Comparison of ENCODE assay signal across 19 cellular contexts in the genomic region with DNA sequence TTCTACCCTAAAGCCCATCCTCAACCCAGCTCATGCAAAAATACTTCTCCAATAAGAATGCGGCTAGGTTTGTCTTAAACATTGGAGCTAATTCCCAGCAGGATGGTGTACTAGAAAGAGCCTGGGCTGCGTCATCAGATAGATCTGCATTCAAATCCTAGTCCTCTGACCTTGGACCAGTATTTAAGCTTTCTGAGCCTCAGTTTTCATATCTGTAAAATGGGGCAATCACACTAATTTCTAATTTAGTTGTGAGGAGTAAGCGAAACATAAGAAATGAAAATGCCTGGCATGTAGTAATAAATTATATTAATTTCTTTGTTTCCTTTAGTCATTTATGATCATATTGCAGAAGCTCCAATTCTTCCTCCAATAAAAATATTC. TPM values are rescaled to one million over a fixed set of nuclear protein-coding genes. Genes with fewer than 3 reads are reported as not detected.
"Had no signal": no experiment of that assay in that cellular context is flagged by ENCODE, and none has a peak within 500 bp of the region (broad histone marks: within the 10 kb centered on the region; RNA-seq: fewer than 3 reads in every experiment).

No MANE protein-coding gene starts in this region.

- H3K36me3 Mint-ChIP-seq: natural killer cell treated with Interleukin-12 subunit alpha and Interleukin-12 subunit beta and Interleukin-15 and Interleukin-18, amount 100 ng/mL, for 72 hours; T-cell had no signal

- H3K27ac ChIP-seq: SJCRH30, upper lobe of right lung had no signal

- H3K9me3 ChIP-seq: gastroesophageal sphincter, SJCRH30, upper lobe of right lung had no signal

- H3K4me3 ChIP-seq: gastroesophageal sphincter, SJCRH30, skin epidermis, upper lobe of right lung had no signal

- ATAC-seq: activated T-helper 17 cell treated with anti-CD3 and anti-CD28 coated beads, Interleukin-2, amount 50 U/mL, for 72 hours; left lobe of liver; natural killer cell treated with Interleukin-12 subunit alpha and Interleukin-12 subunit beta and Interleukin-15 and Interleukin-18, amount 100 ng/mL, for 72 hours; stimulated activated naive CD8-positive, alpha-beta T cell treated with anti-CD3 and anti-CD28 coated beads, Interleukin-15, Interleukin-2, amounts not matched to agents 100 U/mL and 50 U/mL, for 24 hours; T-cell; upper lobe of right lung had no signal

- H3K9me3 Mint-ChIP-seq: activated CD4-positive, alpha-beta T cell treated with anti-CD3 and anti-CD28 coated beads, Interleukin-2, amount 10 ng/mL, durations not matched to agents 7 days and 5 days; activated T-helper 17 cell treated with anti-CD3 and anti-CD28 coated beads, Interleukin-2, amount 50 U/mL, for 72 hours; natural killer cell treated with Interleukin-12 subunit alpha and Interleukin-12 subunit beta and Interleukin-15 and Interleukin-18, amount 100 ng/mL, for 72 hours; T-cell had no signal

- H3K27ac Mint-ChIP-seq: activated CD4-positive, alpha-beta T cell treated with anti-CD3 and anti-CD28 coated beads, Interleukin-2, amount 10 ng/mL, durations not matched to agents 7 days and 5 days; activated T-helper 17 cell treated with anti-CD3 and anti-CD28 coated beads, Interleukin-2, amount 50 U/mL, for 72 hours; natural killer cell treated with Interleukin-12 subunit alpha and Interleukin-12 subunit beta and Interleukin-15 and Interleukin-18, amount 100 ng/mL, for 72 hours; T-cell had no signal

- H3K27me3 ChIP-seq: gastroesophageal sphincter, upper lobe of right lung had no signal

- DNase-seq: activated CD4-positive, alpha-beta T cell treated with anti-CD3 and anti-CD28 coated beads, Interleukin-2, amount 10 ng/mL, durations not matched to agents 7 days and 5 days; activated CD8-positive, alpha-beta memory T cell treated with anti-CD3 and anti-CD28 coated beads for 24 hours; activated naive CD4-positive, alpha-beta T cell treated with Interleukin-2 at 50 U/mL for 16 hours; activated T-cell treated with anti-CD3 and anti-CD28 coated beads for 4 hours; caudate nucleus; cortex of kidney; effector CD4-positive, alpha-beta T cell; mesendoderm; retina; stimulated activated naive CD8-positive, alpha-beta T cell treated with anti-CD3 and anti-CD28 coated beads, Interleukin-15, Interleukin-2, amounts not matched to agents 100 U/mL and 50 U/mL, for 24 hours; T-helper 9 cell; upper lobe of right lung had no signal

- H3K4me3 Mint-ChIP-seq: activated CD4-positive, alpha-beta T cell treated with anti-CD3 and anti-CD28 coated beads, Interleukin-2, amount 10 ng/mL, durations not matched to agents 7 days and 5 days; activated T-helper 17 cell treated with anti-CD3 and anti-CD28 coated beads, Interleukin-2, amount 50 U/mL, for 72 hours; natural killer cell treated with Interleukin-12 subunit alpha and Interleukin-12 subunit beta and Interleukin-15 and Interleukin-18, amount 100 ng/mL, for 72 hours; T-cell had no signal

- H3K36me3 ChIP-seq: gastroesophageal sphincter, SJCRH30, upper lobe of right lung had no signal

- H3K4me1 Mint-ChIP-seq: activated CD4-positive, alpha-beta T cell treated with anti-CD3 and anti-CD28 coated beads, Interleukin-2, amount 10 ng/mL, durations not matched to agents 7 days and 5 days; activated T-helper 17 cell treated with anti-CD3 and anti-CD28 coated beads, Interleukin-2, amount 50 U/mL, for 72 hours; T-cell had no signal

RNA-seq across cellular contexts. Expression of a gene that starts 32.2 kb away (rescaled TPM):
- total RNA-seq: activated CD4-positive, alpha-beta T cell treated with anti-CD3 and anti-CD28 coated beads, Interleukin-2, amount 10 ng/mL, durations not matched to agents 7 days and 5 days; activated T-helper 17 cell treated with anti-CD3 and anti-CD28 coated beads, Interleukin-2, amount 50 U/mL, for 72 hours; gastroesophageal sphincter; left lobe of liver; natural killer cell treated with Interleukin-12 subunit alpha and Interleukin-12 subunit beta and Interleukin-15 and Interleukin-18, amount 100 ng/mL, for 72 hours; SJCRH30; T-cell; upper lobe of right lung had no signal
